Comparison of ENCODE assay signal across 8 cellular contexts in genomic region chr10:986881-987634, GRCh38. TPM values are rescaled to one million over a fixed set of nuclear protein-coding genes. Genes with fewer than 3 reads are reported as not detected.
A peak's percentile ranks its signal among the peaks of the same experiment; 100 is the strongest.
DNase-seq lines count a peak whose midpoint lies in the region; TF ChIP-seq lines count a peak whose summit lies in the region.

No MANE protein-coding gene starts in this region.

- DNase-seq in activated CD4-positive, alpha-beta T cell treated with anti-CD3 and anti-CD28 coated beads, Interleukin-2, amount 10 ng/mL, durations not matched to agents 24 days and 14 days = no peak
- no peak for DNase-seq in activated CD4-positive, alpha-beta T cell treated with anti-CD3 and anti-CD28 coated beads, Interleukin-2, amount 50 U/mL, for 4 hours
- DNase-seq in SK-N-MC (ENCODE audit: low read depth, low spot score) = no peak
- DNase-seq in fibroblast of gingiva (ENCODE audit: low read depth) = peak; percentile 31
- DNase-seq in NCI-H1048 (lab: John Stamatoyannopoulos, UW) = no peak
- no peak for DNase-seq in NCI-H2029 (lab: John Stamatoyannopoulos, UW)
- DNase-seq in activated effector memory CD4-positive, alpha-beta T cell treated with anti-CD3 and anti-CD28 coated beads, Interleukin-2, amount 50 U/mL, for 16 hours = no peak

- peak overlapping the region; percentile 77 for H3K4me2 ChIP-seq in parathyroid adenoma (ENCODE audit: low read length)

- H2AFZ ChIP-seq in parathyroid adenoma = peak overlapping the region; percentile 91

- TF ChIP-seq CTCF in parathyroid adenoma (IDR thresholded peaks at IDR 0.05) = no peak

- H3K9ac ChIP-seq in SK-N-MC (ENCODE audit: insufficient read length) = peak overlapping the region; percentile 92
- no peak overlapping the region for H3K9ac ChIP-seq in parathyroid adenoma

- no peaks in the 10 kb centered on the region for H3K27me3 Mint-ChIP-seq in activated CD4-positive, alpha-beta T cell treated with anti-CD3 and anti-CD28 coated beads, Interleukin-2, amount 10 ng/mL, durations not matched to agents 24 days and 14 days

- peaks cover 34% of the 10 kb centered on the region for H3K4me1 Mint-ChIP-seq in activated CD4-positive, alpha-beta T cell treated with anti-CD3 and anti-CD28 coated beads, Interleukin-2, amount 10 ng/mL, durations not matched to agents 24 days and 14 days

- peak overlapping the region; percentile 98 for H3K27ac Mint-ChIP-seq in activated CD4-positive, alpha-beta T cell treated with anti-CD3 and anti-CD28 coated beads, Interleukin-2, amount 10 ng/mL, durations not matched to agents 24 days and 14 days

- peaks cover 30% of the 10 kb centered on the region for H3K79me2 ChIP-seq in parathyroid adenoma

- intact Hi-C loops in activated CD4-positive, alpha-beta T cell treated with anti-CD3 and anti-CD28 coated beads, Interleukin-2, amount 10 ng/mL, durations not matched to agents 24 days and 14 days (cut with micrococcal nuclease) = no loop called here

- no peaks in the 10 kb centered on the region for H3K9me3 Mint-ChIP-seq in activated CD4-positive, alpha-beta T cell treated with anti-CD3 and anti-CD28 coated beads, Interleukin-2, amount 10 ng/mL, durations not matched to agents 24 days and 14 days

- no peaks in the 10 kb centered on the region for H3K27me3 ChIP-seq in parathyroid adenoma (ENCODE audit: control insufficient read depth, insufficient read depth, low read length)

- H3K4me3 ChIP-seq in SK-N-MC (peak overlapping the region; percentile 88), parathyroid adenoma (ENCODE audit: low read depth, low read length) (peak overlapping the region; percentile 89)

- H3K4me1 ChIP-seq in parathyroid adenoma = peaks cover 16% of the 10 kb centered on the region

- peak overlapping the region; percentile 97 for H3K4me3 Mint-ChIP-seq in activated CD4-positive, alpha-beta T cell treated with anti-CD3 and anti-CD28 coated beads, Interleukin-2, amount 10 ng/mL, durations not matched to agents 24 days and 14 days

- H3K27ac ChIP-seq in SK-N-MC (no peak overlapping the region), parathyroid adenoma (no peak overlapping the region)

- peaks cover 37% of the 10 kb centered on the region for H3K36me3 Mint-ChIP-seq in activated CD4-positive, alpha-beta T cell treated with anti-CD3 and anti-CD28 coated beads, Interleukin-2, amount 10 ng/mL, durations not matched to agents 24 days and 14 days (ENCODE audit: low read depth)

- H3K9me3 ChIP-seq in SK-N-MC (ENCODE audit: low read depth, low read length) (no peaks in the 10 kb centered on the region), parathyroid adenoma (ENCODE audit: control insufficient read depth, low read length) (no peaks in the 10 kb centered on the region)

- peaks cover 13% of the 10 kb centered on the region for H3K36me3 ChIP-seq in SK-N-MC (ENCODE audit: insufficient read depth, low read length)
- H3K36me3 ChIP-seq in parathyroid adenoma (ENCODE audit: control insufficient read depth, insufficient read depth, low read length) = no peaks in the 10 kb centered on the region

RNA-seq across cellular contexts. Expression of gene GTPBP4, which starts 1.2 kb away (rescaled TPM):
- 187 and 194 TPM in 2 replicates for total RNA-seq in activated CD4-positive, alpha-beta T cell treated with anti-CD3 and anti-CD28 coated beads, Interleukin-2, amount 10 ng/mL, durations not matched to agents 24 days and 14 days

RNA-seq across cellular contexts. Expression of gene IDI2, which starts 38.6 kb away (rescaled TPM):
- not detected in 2 replicates for total RNA-seq in activated CD4-positive, alpha-beta T cell treated with anti-CD3 and anti-CD28 coated beads, Interleukin-2, amount 10 ng/mL, durations not matched to agents 24 days and 14 days

RNA-seq across cellular contexts. Expression of gene LARP4B, which starts 55.6 kb away (rescaled TPM):
- total RNA-seq in activated CD4-positive, alpha-beta T cell treated with anti-CD3 and anti-CD28 coated beads, Interleukin-2, amount 10 ng/mL, durations not matched to agents 24 days and 14 days = 167 and 169 TPM in 2 replicates
